In genomic region chr20:6044102-6044501, GRCh38 we compare ENCODE assay signal across 20 cellular contexts. TPM values are rescaled to one million over a fixed set of nuclear protein-coding genes. Genes with fewer than 3 reads are reported as not detected.
DNase-seq lines count a peak whose midpoint lies in the region; ATAC-seq, FAIRE-seq and TF ChIP-seq lines count a peak whose summit lies in the region.
"Had no signal": no experiment of that assay in that cellular context is flagged by ENCODE, and none has a peak within 500 bp of the region (broad histone marks: within the 10 kb centered on the region; RNA-seq: fewer than 3 reads in every experiment).

No MANE protein-coding gene starts in this region.

- H3K36me3 ChIP-seq in Caco-2 (ENCODE audit: control insufficient read depth, insufficient read depth, low read length) (peaks cover 3% of the 10 kb centered on the region), Panc1 (ENCODE audit: control insufficient read depth, insufficient read depth, low read length) (peaks cover 3% of the 10 kb centered on the region), kidney (ENCODE audit: control insufficient read depth in 1 of 2, insufficient read depth in 2 of 2, low read length in 2 of 2) (peaks cover 7 to 9% of the 10 kb centered on the region in 2 donors)

- in situ Hi-C loops in Panc1 (cut with HindIII; ENCODE audit: low pct_unique_long_range_greater_than_20kb, low sequenced_read_pairs): no loop called here

- peaks cover 74% of the 10 kb centered on the region for H3K36me3 Mint-ChIP-seq in Caco-2 (ENCODE audit: insufficient read depth, unreplicated experiment)

- DNase-seq in Caco-2: peak; percentile 36 to 57
- DNase-seq in H54 (ENCODE audit: insufficient read length, low spot score): peak; percentile 15
- no peak for DNase-seq in Panc1 (ENCODE audit: low read depth, low spot score)
- no peak for DNase-seq in left lobe of liver (ENCODE audit: low spot score)
- DNase-seq in kidney: no peak
- no peak for DNase-seq in AG20443 (ENCODE audit: low spot score)
- DNase-seq: activated CD4-positive, alpha-beta T cell treated with anti-CD3 and anti-CD28 coated beads, Interleukin-2, amount 50 U/mL, for 1 hour; anterior cingulate cortex; Calu3; GF-D8; head of caudate nucleus; naive thymus-derived CD4-positive, alpha-beta T cell; NCI-H1417 treated with DMSO at 0.1 percent for 48 hours; NCI-H774 had no signal

- FAIRE-seq in H54 (lab: Jason Lieb, UNC) (no peak), kidney (lab: Jason Lieb, UNC) (no peak)
- FAIRE-seq: TTC549 had no signal

- peak; percentile 54; the same call in 1 of the 2 replicates for ATAC-seq in Panc1
- peak; percentile 71 for ATAC-seq in left lobe of liver
- no peak for ATAC-seq in HG03342 (IDR thresholded peaks at IDR 0.05; ENCODE audit: unreplicated experiment)
- ATAC-seq: naive thymus-derived CD4-positive, alpha-beta T cell had no signal

- H3K4me1 ChIP-seq in Caco-2 (no peaks in the 10 kb centered on the region), Panc1 (ENCODE audit: control insufficient read depth, insufficient read depth, low read length) (no peaks in the 10 kb centered on the region), kidney (ENCODE audit: control insufficient read depth in 1 of 2, insufficient read depth in 1 of 2, low read depth in 1 of 2, low read length in 2 of 2) (no peaks in the 10 kb centered on the region)
- H3K4me1 ChIP-seq: parathyroid adenoma, vagina had no signal

- intact Hi-C loops in Caco-2 (cut with micrococcal nuclease; ENCODE audit: unreplicated experiment): loop anchor here (5.0 kb wide), 1 partner anchor 33 kb away; no protein-coding TSS in a partner anchor
- intact Hi-C loops in Panc1 (cut with micrococcal nuclease; ENCODE audit: unreplicated experiment): no loop called here
- intact Hi-C loops in kidney (cut with DNase I): no loop called here

- TF ChIP-seq CTCF in Caco-2 (IDR thresholded peaks at IDR 0.05; ENCODE audit: insufficient read depth in 1 of 2, low read depth in 1 of 2, low read length in 1 of 2, severe bottlenecking in 1 of 2, unreplicated experiment in 1 of 2): no peak
- no peak for TF ChIP-seq CTCF in Panc1 (IDR thresholded peaks at IDR 0.05)
- TF ChIP-seq CTCF in kidney (IDR thresholded peaks at IDR 0.05; ENCODE audit: borderline replicate concordance, extremely low read depth, insufficient read depth): no peak

- POLR2A ChIA-PET in Caco-2 (lab: Charles Lee) (no interaction called here), Panc1 (lab: Charles Lee) (no interaction called here)

- no peaks in the 10 kb centered on the region for H3K27me3 Mint-ChIP-seq in Caco-2 (ENCODE audit: insufficient read depth, unreplicated experiment)
- H3K27me3 Mint-ChIP-seq: naive thymus-derived CD4-positive, alpha-beta T cell had no signal

- H3K27ac ChIP-seq in Panc1 (ENCODE audit: low read length): no peak overlapping the region
- no peak overlapping the region for H3K27ac ChIP-seq in kidney (ENCODE audit: low read depth in 2 of 2, low read length in 2 of 2)
- H3K27ac ChIP-seq: parathyroid adenoma, vagina had no signal

- H3K9me3 Mint-ChIP-seq in Caco-2 (ENCODE audit: unreplicated experiment): no peaks in the 10 kb centered on the region

- peak overlapping the region; percentile 29 for H3K27ac Mint-ChIP-seq in Caco-2 (ENCODE audit: unreplicated experiment)
- H3K27ac Mint-ChIP-seq: naive thymus-derived CD4-positive, alpha-beta T cell had no signal

- H3K4me3 ChIP-seq in Caco-2 (ENCODE audit: low read depth, low read length) (no peak overlapping the region), Panc1 (ENCODE audit: low read depth in 2 of 2, low read length in 2 of 2) (no peak overlapping the region), kidney (ENCODE audit: low read length in 2 of 2) (no peak overlapping the region)
- H3K4me3 ChIP-seq: vagina had no signal

- no peak for TF ChIP-seq POLR2A in H54 (IDR thresholded peaks at IDR 0.05; ENCODE audit: low read depth, low read length)

- no peak overlapping the region for H3K9ac ChIP-seq in kidney (ENCODE audit: low read length in 2 of 2)
- H3K9ac ChIP-seq: parathyroid adenoma had no signal

- H3K9me3 ChIP-seq in Caco-2: no peaks in the 10 kb centered on the region
- no peaks in the 10 kb centered on the region for H3K9me3 ChIP-seq in Panc1 (ENCODE audit: control insufficient read depth, insufficient read depth, low read depth, low read length)
- no peaks in the 10 kb centered on the region for H3K9me3 ChIP-seq in kidney (ENCODE audit: control insufficient read depth in 1 of 2, low read length in 2 of 2)
- H3K9me3 ChIP-seq: vagina had no signal

- H3K4me3 Mint-ChIP-seq in Caco-2 (ENCODE audit: unreplicated experiment): no peak overlapping the region
- H3K4me3 Mint-ChIP-seq: naive thymus-derived CD4-positive, alpha-beta T cell had no signal

- no TSS peak for BruUV-seq in Caco-2 (replicated peaks; lab: Mats Ljungman, UMichigan)
- no TSS peak for BruUV-seq in Panc1 (replicated peaks; lab: Mats Ljungman, UMichigan)

- CTCF ChIA-PET in Caco-2 (lab: Charles Lee) (interaction anchor here (0.6 kb wide), 1 partner anchor 32 kb away, joined by 4 read pairs; no protein-coding TSS in a partner anchor), Panc1 (lab: Charles Lee) (no interaction called here)

- H3K27me3 ChIP-seq in Caco-2 (replicated peaks; ENCODE audit: control insufficient read depth, insufficient read depth, low read length) (no peaks in the 10 kb centered on the region), Panc1 (ENCODE audit: control insufficient read depth, insufficient read depth, low read length) (no peaks in the 10 kb centered on the region)
- H3K27me3 ChIP-seq: vagina had no signal

- H3K4me1 Mint-ChIP-seq in Caco-2 (ENCODE audit: low read depth, unreplicated experiment): no peaks in the 10 kb centered on the region
- H3K4me1 Mint-ChIP-seq: naive thymus-derived CD4-positive, alpha-beta T cell had no signal

RNA-seq across cellular contexts. Expression of gene LRRN4, which starts 9.8 kb away (rescaled TPM):
- total RNA-seq in Caco-2 (2022): 17.9 and 19.6 TPM in 2 replicates
- 0.57 TPM for total RNA-seq in Panc1 (2021; ENCODE audit: unreplicated experiment)
- 0.40 TPM for polyA plus RNA-seq in Panc1 (2012; ENCODE audit: insufficient read length)
- total RNA-seq in left lobe of liver: 0.40 TPM
- 89.3 TPM for total RNA-seq in kidney
- polyA plus RNA-seq in kidney (ENCODE audit: insufficient read depth, low read depth, low replicate concordance): 1.6 TPM
- total RNA-seq: cerebellum; lung microvascular endothelial cell; naive thymus-derived CD4-positive, alpha-beta T cell; vagina had no signal
- polyA plus RNA-seq: naive thymus-derived CD4-positive, alpha-beta T cell had no signal

RNA-seq across cellular contexts. Expression of gene CRLS1, which starts 38.2 kb away (rescaled TPM):
- 82.3 and 94.6 TPM in 2 replicates for total RNA-seq in Caco-2 (2022)
- 42.7 TPM for total RNA-seq in Panc1 (2021; ENCODE audit: unreplicated experiment)
- polyA plus RNA-seq in Panc1 (2012; ENCODE audit: insufficient read length): 19.9 TPM
- 67.6 TPM for total RNA-seq in left lobe of liver
- total RNA-seq in kidney: 49.1 TPM
- 88.9 TPM for polyA plus RNA-seq in kidney (ENCODE audit: insufficient read depth, low read depth, low replicate concordance)

Comparison
In these comparisons a context has a peak if more than half of its experiments do, and no peak if none do; other contexts are left out.
1. DNase-seq: peak in Caco-2 (2 of 2) and H54 (single experiment); none in Panc1 (single experiment), left lobe of liver (single experiment), kidney (single experiment) and AG20443 (single experiment).
2. RNA of gene LRRN4, which starts 9.8 kb away (total RNA-seq): 89.3 TPM in kidney (single experiment) and 17.9 to 19.6 TPM in Caco-2; 0.57 TPM in Panc1 (single experiment) and 0.40 TPM in left lobe of liver (single experiment); every median in the first group is over 10 times any median in the second.